Comparison of ENCODE assay signal across 23 cellular contexts in genomic region chr6:66336171-66336570, GRCh38.
A peak's percentile ranks its signal among the peaks of the same experiment; 100 is the strongest.
DNase-seq lines count a peak whose midpoint lies in the region; ATAC-seq, FAIRE-seq and TF ChIP-seq lines count a peak whose summit lies in the region.
"Had no signal": no experiment of that assay in that cellular context is flagged by ENCODE, and none has a peak within 500 bp of the region (broad histone marks: within the 10 kb centered on the region; RNA-seq: fewer than 3 reads in every experiment).

No MANE protein-coding gene starts in this region.

- no peaks in the 10 kb centered on the region for H4K20me1 ChIP-seq in neural progenitor cell (ENCODE audit: low read depth)

- no peak for TF ChIP-seq CTCF in choroid plexus epithelial cell (conservative IDR thresholded peaks at IDR 0.05; ENCODE audit: low read depth, low read length)
- TF ChIP-seq CTCF in neural progenitor cell (IDR thresholded peaks at IDR 0.05), result no peak

- H3K27ac Mint-ChIP-seq in neural progenitor cell, result no peak overlapping the region
- H3K27ac Mint-ChIP-seq in stimulated activated effector memory CD8-positive, alpha-beta T cell treated with anti-CD3 and anti-CD28 coated beads, Interleukin-12 subunit alpha, Interleukin-12 subunit beta, amount 100 ng/mL, for 72 hours, result no peak overlapping the region
- H3K27ac Mint-ChIP-seq: CD4-positive, alpha-beta T cell; GM23338; HFFc6 had no signal

- H3K9me3 ChIP-seq in neural progenitor cell (ENCODE audit: low read depth), result no peaks in the 10 kb centered on the region
- H3K9me3 ChIP-seq: A549, Caco-2 had no signal

- H3K36me3 Mint-ChIP-seq in neural progenitor cell, result no peaks in the 10 kb centered on the region
- no peaks in the 10 kb centered on the region for H3K36me3 Mint-ChIP-seq in stimulated activated effector memory CD8-positive, alpha-beta T cell treated with anti-CD3 and anti-CD28 coated beads, Interleukin-12 subunit alpha, Interleukin-12 subunit beta, amount 100 ng/mL, for 72 hours

- no peaks in the 10 kb centered on the region for H3K79me2 ChIP-seq in neural progenitor cell (ENCODE audit: low read depth)

- H3K4me3 ChIP-seq in choroid plexus epithelial cell (ENCODE audit: low read depth, low read length) (no peak overlapping the region), neural progenitor cell (no peak overlapping the region)
- H3K4me3 ChIP-seq: A549, GM23338 had no signal

- no peak for FAIRE-seq in HTR-8/SVneo (lab: Jason Lieb, UNC)
- FAIRE-seq: A549, D721Med, G401.6, GM12892, GM18507, H54 had no signal

- H2AFZ ChIP-seq in neural progenitor cell (replicated peaks), result no peak overlapping the region
- H2AFZ ChIP-seq: GM23338 had no signal

- no peak overlapping the region for H3K4me3 Mint-ChIP-seq in neural progenitor cell
- no peak overlapping the region for H3K4me3 Mint-ChIP-seq in stimulated activated effector memory CD8-positive, alpha-beta T cell treated with anti-CD3 and anti-CD28 coated beads, Interleukin-12 subunit alpha, Interleukin-12 subunit beta, amount 100 ng/mL, for 72 hours
- H3K4me3 Mint-ChIP-seq: CD4-positive, alpha-beta T cell; GM23338; HFFc6 had no signal

- no peaks in the 10 kb centered on the region for H3K9me3 Mint-ChIP-seq in neural progenitor cell
- H3K9me3 Mint-ChIP-seq in stimulated activated effector memory CD8-positive, alpha-beta T cell treated with anti-CD3 and anti-CD28 coated beads, Interleukin-12 subunit alpha, Interleukin-12 subunit beta, amount 100 ng/mL, for 72 hours, result peaks cover 7% of the 10 kb centered on the region

- H3K4me1 ChIP-seq in neural progenitor cell, result no peaks in the 10 kb centered on the region
- H3K4me1 ChIP-seq: A549, Caco-2 had no signal

- peak; percentile 8 for DNase-seq in AG08395 (ENCODE audit: low spot score)
- DNase-seq in AG20443 (ENCODE audit: low spot score), result peak; percentile 7
- peak; percentile 29 for DNase-seq in HTR-8/SVneo (ENCODE audit: insufficient read length, low spot score)
- peak; percentile 12 for DNase-seq in choroid plexus epithelial cell (ENCODE audit: low read depth)
- no peak for DNase-seq in NCI-H1930 (lab: John Stamatoyannopoulos, UW)
- DNase-seq in neural progenitor cell (ENCODE audit: low spot score), result no peak
- no peak for DNase-seq in stimulated activated effector memory CD8-positive, alpha-beta T cell treated with anti-CD3 and anti-CD28 coated beads, Interleukin-12 subunit alpha, Interleukin-12 subunit beta, amount 100 ng/mL, for 72 hours (ENCODE audit: low spot score in 2 of 2)
- DNase-seq: AML-193; Caco-2; CD4-positive, alpha-beta T cell; HFFc6; Kasumi-1; KG1 had no signal

- H3K4me2 ChIP-seq in neural progenitor cell, result no peak overlapping the region
- H3K4me2 ChIP-seq: A549, GM23338 had no signal

- H3K36me3 ChIP-seq in neural progenitor cell, result no peaks in the 10 kb centered on the region

- no peak for ATAC-seq in GM21529 (IDR thresholded peaks at IDR 0.05; ENCODE audit: unreplicated experiment)
- no peak for ATAC-seq in stimulated activated effector memory CD8-positive, alpha-beta T cell treated with anti-CD3 and anti-CD28 coated beads, Interleukin-12 subunit alpha, Interleukin-12 subunit beta, amount 100 ng/mL, for 72 hours
- ATAC-seq: A549, GM23338, HCT116 had no signal

- no peaks in the 10 kb centered on the region for H3K4me1 Mint-ChIP-seq in neural progenitor cell
- H3K4me1 Mint-ChIP-seq in stimulated activated effector memory CD8-positive, alpha-beta T cell treated with anti-CD3 and anti-CD28 coated beads, Interleukin-12 subunit alpha, Interleukin-12 subunit beta, amount 100 ng/mL, for 72 hours, result no peaks in the 10 kb centered on the region
- H3K4me1 Mint-ChIP-seq: GM23338 had no signal

- H3K27me3 ChIP-seq in neural progenitor cell, result no peaks in the 10 kb centered on the region

- H3F3A ChIP-seq in neural progenitor cell (ENCODE audit: low read depth), result no peaks in the 10 kb centered on the region

- no peaks in the 10 kb centered on the region for H3K27me3 Mint-ChIP-seq in neural progenitor cell (ENCODE audit: insufficient read depth, low read depth)
- H3K27me3 Mint-ChIP-seq: CD4-positive, alpha-beta T cell had no signal

- no peak overlapping the region for H3K9ac ChIP-seq in neural progenitor cell

- no peak overlapping the region for H3K27ac ChIP-seq in neural progenitor cell
- H3K27ac ChIP-seq: A549, C4-2B had no signal

Comparison
In these comparisons a context has a peak if more than half of its experiments do, and no peak if none do; other contexts are left out.
1. DNase-seq: peak in AG08395 (single experiment), AG20443 (single experiment), HTR-8/SVneo (single experiment) and choroid plexus epithelial cell (single experiment); none in NCI-H1930 (0 of 2), neural progenitor cell (single experiment) and stimulated activated effector memory CD8-positive, alpha-beta T cell treated with anti-CD3 and anti-CD28 coated beads, Interleukin-12 subunit alpha, Interleukin-12 subunit beta, amount 100 ng/mL, for 72 hours (0 of 2).